ENCODE assay signal across 1 cellular context in the genomic region with DNA sequence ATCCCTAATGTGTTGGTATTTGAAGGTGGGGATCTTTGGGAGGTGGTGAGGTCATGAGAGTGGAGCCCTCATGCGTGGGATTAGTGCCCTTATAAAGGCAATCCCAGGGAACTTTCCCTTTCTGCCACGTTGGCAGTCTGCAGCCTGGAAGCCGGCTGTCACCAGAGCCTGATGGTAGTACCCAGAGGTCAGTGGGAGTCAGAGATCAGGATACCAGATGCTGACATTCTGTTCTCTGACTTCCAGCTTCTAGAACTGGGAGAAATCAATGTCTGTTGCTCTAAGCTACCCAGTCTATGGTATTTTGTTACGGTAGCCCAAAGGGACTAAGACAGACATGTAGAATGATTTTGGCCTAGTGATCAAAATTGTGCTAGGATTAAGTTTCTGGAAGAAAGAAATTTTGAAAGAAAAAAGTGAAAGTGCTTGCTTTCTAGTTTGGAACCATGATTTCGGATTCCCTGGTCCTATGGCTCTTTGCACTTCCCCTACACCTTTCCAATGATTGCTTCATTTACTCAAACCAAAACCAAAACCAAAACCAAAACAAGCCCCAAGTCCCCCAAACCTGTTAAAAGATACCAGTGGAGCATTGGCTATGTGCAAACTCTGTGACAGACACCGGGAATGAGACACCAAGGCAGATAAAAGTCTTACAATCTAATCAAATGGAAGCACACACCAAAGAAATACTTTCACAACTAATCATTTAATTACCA.
TF ChIP-seq lines count a peak whose summit lies in the region.

No MANE protein-coding gene starts in this region.

TF ChIP-seq in GM12878, 131 proteins besides CTCF, POLR2A, EP300 and RAD21 (continued from another document):
- peak; percentile 33; the same call in 1 of the 2 replicates for TF ChIP-seq RUNX3 (IDR thresholded peaks at IDR 0.05; ENCODE audit: low read length)
- no peak for TF ChIP-seq KDM1A (IDR thresholded peaks at IDR 0.05; ENCODE audit: borderline replicate concordance)
- TF ChIP-seq ETV6 (conservative IDR thresholded peaks at IDR 0.05 in 1 of 2, IDR thresholded peaks at IDR 0.05 in 1 of 2; ENCODE audit: borderline replicate concordance in 1 of 2, low read depth in 1 of 2) = peak in 1 of 2 experiments; percentile 86; a peak in 2 of 4 replicates
- TF ChIP-seq IKZF1 (conservative IDR thresholded peaks at IDR 0.05) = peak; percentile 54; the same call in 1 of the 2 replicates
TF ChIP-seq in GM12878: peak in this region for 10.
